35 cellular contexts compared by ENCODE assay signal in the genomic region with DNA sequence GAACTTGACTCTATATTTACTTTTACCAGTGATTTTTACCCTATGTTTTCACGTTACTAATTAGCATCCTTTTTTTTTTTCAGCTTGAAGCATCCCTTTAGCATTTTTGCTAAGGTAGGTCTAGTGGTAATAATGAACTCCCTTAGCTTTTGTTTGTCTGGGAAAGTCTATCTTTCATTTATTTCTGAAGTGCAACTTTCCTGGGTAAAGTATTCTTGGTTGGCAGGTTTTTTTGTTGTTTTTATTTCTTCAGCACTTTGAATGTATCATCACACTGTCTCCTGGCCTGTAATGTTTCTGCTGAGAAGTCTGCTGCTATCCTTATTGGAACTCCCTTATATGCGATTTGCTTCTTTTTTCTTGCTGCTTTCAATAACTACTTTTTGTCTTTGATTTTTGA.
"Had no signal": no experiment of that assay in that cellular context is flagged by ENCODE, and none has a peak within 500 bp of the region (broad histone marks: within the 10 kb centered on the region; RNA-seq: fewer than 3 reads in every experiment).

No MANE protein-coding gene starts in this region.

- H3K36me3 ChIP-seq: MG63 had no signal

- H3K4me3 ChIP-seq: MG63 had no signal

- DNase-seq: Karpas-422, Kasumi-1, MG63, MM.1S, MV-4-11, NCI-H1048, NCI-H1092, NCI-H1092 treated with DMSO at 0.1 percent for 48 hours, NCI-H1105, NCI-H1105 treated with DMSO at 0.1 percent for 48 hours, NCI-H1417, NCI-H1417 treated with DMSO at 0.1 percent for 48 hours, NCI-H1436, NCI-H1436 treated with DMSO at 0.1 percent for 48 hours, NCI-H146, NCI-H1694, NCI-H1694 treated with DMSO at 0.1 percent for 48 hours, NCI-H187, NCI-H187 treated with DMSO at 0.1 percent for 48 hours, NCI-H1930, NCI-H2029, NCI-H2029 treated with DMSO at 0.1 percent for 48 hours, NCI-H2081, NCI-H2081 treated with DMSO at 0.1 percent for 48 hours, NCI-H2107, NCI-H2171, NCI-H2171 treated with DMSO at 0.1 percent for 48 hours, NCI-H2227 treated with DMSO at 0.1 percent for 48 hours, NCI-H226, NCI-H345, NCI-H446, NCI-H446 treated with DMSO at 0.1 percent for 48 hours, NCI-H510A, NCI-H510A treated with DMSO at 0.1 percent for 48 hours, NCI-H524 had no signal
